Comparison of ENCODE assay signal across 8 cellular contexts in the genomic region with DNA sequence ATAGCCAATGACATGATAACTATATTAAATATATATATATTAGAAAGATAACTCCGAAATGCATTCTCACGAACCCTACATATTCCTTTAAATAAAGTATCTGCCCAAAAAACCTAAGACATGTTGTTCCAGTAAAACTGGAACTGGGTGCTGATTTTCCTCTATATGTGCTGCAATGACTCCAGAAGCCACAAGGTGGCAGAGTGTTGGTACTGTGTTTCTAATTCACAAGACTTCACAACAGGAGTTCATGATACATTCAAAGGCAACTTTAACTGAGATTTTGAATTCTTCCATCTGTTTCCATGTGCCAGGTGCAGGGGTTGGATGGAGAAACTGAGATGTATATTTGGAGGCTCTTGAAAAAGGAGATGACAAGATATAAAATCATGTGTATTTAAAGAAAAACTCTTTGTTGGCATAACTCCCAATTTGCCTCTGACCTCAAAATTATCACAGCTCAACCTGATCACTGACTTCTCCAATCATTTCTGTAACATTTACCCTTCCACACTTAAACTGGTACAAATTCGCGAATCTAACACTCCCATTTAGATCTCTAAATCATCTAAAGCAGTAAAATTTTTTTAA.
DNase-seq lines count a peak whose midpoint lies in the region; ATAC-seq and TF ChIP-seq lines count a peak whose summit lies in the region.

No MANE protein-coding gene starts in this region.

- H3K4me3 ChIP-seq in heart right ventricle (no peak overlapping the region), psoas muscle (no peak overlapping the region)

- no peaks in the 10 kb centered on the region for H3K27me3 Mint-ChIP-seq in WTC11 (ENCODE audit: low read depth)

- H3K27ac ChIP-seq in heart right ventricle, result no peak overlapping the region
- no peak overlapping the region for H3K27ac ChIP-seq in psoas muscle

- intact Hi-C loops in heart right ventricle (cut with DNase I) (loop anchor here in 5 of 10 donors (5.0 to 10.0 kb wide), 4 partner anchors 140 to 550 kb away; no protein-coding TSS in a partner anchor), Right ventricle myocardium superior (cut with DNase I) (no loop called here), psoas muscle (cut with DNase I) (loop anchor here in 1 of 2 donors (5.0 to 10.0 kb wide), 3 partner anchors 140 to 330 kb away; no protein-coding TSS in a partner anchor)

- H3K4me1 Mint-ChIP-seq in WTC11, result 0 out of 2 replicates have a peak, but pooled peaks cover 5% of the 10 kb centered on the region

- no peak overlapping the region for H3K27ac Mint-ChIP-seq in WTC11

- CTCF ChIA-PET in WTC11 (lab: Charles Lee), result interaction anchor here (0.6 to 2.4 kb wide), 19 partner anchors 10 to 557 kb away, joined by 3 to 22 read pairs (median 3); no protein-coding TSS in a partner anchor

- POLR2A ChIA-PET in WTC11 (lab: Charles Lee), result interaction anchor here (0.6 kb wide), 1 partner anchor 79 kb away, joined by 3 read pairs; no protein-coding TSS in a partner anchor

- DNase-seq in heart right ventricle (peak in 1 of 2 donors; percentile 28), Right ventricle myocardium superior (no peak), LoVo (ENCODE audit: low spot score) (peak; percentile 54), WTC11 (ENCODE audit: low spot score) (peak; percentile 56), glomerular endothelial cell (ENCODE audit: extremely low read depth, low read depth, low spot score) (peak; percentile 5), psoas muscle (peak in 1 of 2 donors; percentile 16)

- no peaks in the 10 kb centered on the region for H3K9me3 Mint-ChIP-seq in WTC11

- H3K4me1 ChIP-seq in heart right ventricle (no peaks in the 10 kb centered on the region), psoas muscle (no peaks in the 10 kb centered on the region)

- H3K27me3 ChIP-seq in heart right ventricle (no peaks in the 10 kb centered on the region), psoas muscle (ENCODE audit: insufficient read depth in 3 of 3, low read length in 2 of 3) (no peaks in the 10 kb centered on the region)

- H3K36me3 ChIP-seq in heart right ventricle (no peaks in the 10 kb centered on the region), psoas muscle (ENCODE audit: insufficient read depth in 1 of 2, low read depth in 1 of 2) (no peaks in the 10 kb centered on the region)

- H3K36me3 Mint-ChIP-seq in WTC11, result no peaks in the 10 kb centered on the region

- TF ChIP-seq CTCF in heart right ventricle (IDR thresholded peaks at IDR 0.05) (peak; percentile 54 to 84 (median 80)), WTC11 (IDR thresholded peaks at IDR 0.05) (peak; percentile 60; the same call in 1 of the 2 replicates), psoas muscle (IDR thresholded peaks at IDR 0.05) (peak; percentile 70)

- no peak overlapping the region for H3K4me3 Mint-ChIP-seq in WTC11

- H3K9me3 ChIP-seq in heart right ventricle (no peaks in the 10 kb centered on the region), psoas muscle (no peaks in the 10 kb centered on the region)

- peak in 1 of 8 donors; percentile 33 for ATAC-seq in heart right ventricle
- no peak for ATAC-seq in Right ventricle myocardium superior (ENCODE audit: poor library complexity)
- ATAC-seq in GM21528 (IDR thresholded peaks at IDR 0.05; ENCODE audit: low FRiP score, unreplicated experiment), result peak; percentile 70
- peak; percentile 44; the same call in 1 of the 2 replicates for ATAC-seq in WTC11
- ATAC-seq in psoas muscle, result no peak
- no peak for ATAC-seq in esophagus mucosa

- WGBS in heart right ventricle, 2 donors, result 14 to 24% methylated on average over 4 of the region's 4 CpGs
- WGBS in psoas muscle, 3 donors, result 26 to 37% (median 33%) methylated on average over 4 of the region's 4 CpGs

TF ChIP-seq in WTC11, 78 proteins besides CTCF, POLR2A, EP300 and RAD21 (continues in another document):
- TF ChIP-seq ZNF317 (CRISPR knock-in tag; IDR thresholded peaks at IDR 0.05; ENCODE audit: borderline replicate concordance, low read depth), result no peak
- no peak for TF ChIP-seq NFYB (CRISPR knock-in tag; conservative IDR thresholded peaks at IDR 0.05; ENCODE audit: low read depth)
- TF ChIP-seq RELA (CRISPR knock-in tag; IDR thresholded peaks at IDR 0.05; ENCODE audit: borderline replicate concordance), result no peak
- TF ChIP-seq GRHL2 (CRISPR knock-in tag; IDR thresholded peaks at IDR 0.05; ENCODE audit: insufficient replicate concordance, severe bottlenecking), result no peak
- TF ChIP-seq ZNF423 (CRISPR knock-in tag; IDR thresholded peaks at IDR 0.05), result no peak
- TF ChIP-seq, protein P1, sequence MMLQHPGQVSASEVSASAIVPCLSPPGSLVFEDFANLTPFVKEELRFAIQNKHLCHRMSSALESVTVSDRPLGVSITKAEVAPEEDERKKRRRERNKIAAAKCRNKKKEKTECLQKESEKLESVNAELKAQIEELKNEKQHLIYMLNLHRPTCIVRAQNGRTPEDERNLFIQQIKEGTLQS (CRISPR knock-in tag; conservative IDR thresholded peaks at IDR 0.05), result no peak
- TF ChIP-seq NR2C2 (CRISPR knock-in tag; IDR thresholded peaks at IDR 0.05), result no peak
- no peak for TF ChIP-seq ZNF671 (CRISPR knock-in tag; IDR thresholded peaks at IDR 0.05)
- no peak for TF ChIP-seq GABPB1 (CRISPR knock-in tag; IDR thresholded peaks at IDR 0.05)
- TF ChIP-seq, protein P2, sequence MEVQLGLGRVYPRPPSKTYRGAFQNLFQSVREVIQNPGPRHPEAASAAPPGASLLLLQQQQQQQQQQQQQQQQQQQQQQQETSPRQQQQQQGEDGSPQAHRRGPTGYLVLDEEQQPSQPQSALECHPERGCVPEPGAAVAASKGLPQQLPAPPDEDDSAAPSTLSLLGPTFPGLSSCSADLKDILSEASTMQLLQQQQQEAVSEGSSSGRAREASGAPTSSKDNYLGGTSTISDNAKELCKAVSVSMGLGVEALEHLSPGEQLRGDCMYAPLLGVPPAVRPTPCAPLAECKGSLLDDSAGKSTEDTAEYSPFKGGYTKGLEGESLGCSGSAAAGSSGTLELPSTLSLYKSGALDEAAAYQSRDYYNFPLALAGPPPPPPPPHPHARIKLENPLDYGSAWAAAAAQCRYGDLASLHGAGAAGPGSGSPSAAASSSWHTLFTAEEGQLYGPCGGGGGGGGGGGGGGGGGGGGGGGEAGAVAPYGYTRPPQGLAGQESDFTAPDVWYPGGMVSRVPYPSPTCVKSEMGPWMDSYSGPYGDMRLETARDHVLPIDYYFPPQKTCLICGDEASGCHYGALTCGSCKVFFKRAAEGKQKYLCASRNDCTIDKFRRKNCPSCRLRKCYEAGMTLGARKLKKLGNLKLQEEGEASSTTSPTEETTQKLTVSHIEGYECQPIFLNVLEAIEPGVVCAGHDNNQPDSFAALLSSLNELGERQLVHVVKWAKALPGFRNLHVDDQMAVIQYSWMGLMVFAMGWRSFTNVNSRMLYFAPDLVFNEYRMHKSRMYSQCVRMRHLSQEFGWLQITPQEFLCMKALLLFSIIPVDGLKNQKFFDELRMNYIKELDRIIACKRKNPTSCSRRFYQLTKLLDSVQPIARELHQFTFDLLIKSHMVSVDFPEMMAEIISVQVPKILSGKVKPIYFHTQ (CRISPR knock-in tag; IDR thresholded peaks at IDR 0.05), result no peak
- TF ChIP-seq, protein P3, sequence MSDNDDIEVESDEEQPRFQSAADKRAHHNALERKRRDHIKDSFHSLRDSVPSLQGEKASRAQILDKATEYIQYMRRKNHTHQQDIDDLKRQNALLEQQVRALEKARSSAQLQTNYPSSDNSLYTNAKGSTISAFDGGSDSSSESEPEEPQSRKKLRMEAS (CRISPR knock-in tag; IDR thresholded peaks at IDR 0.05), result no peak
- no peak for TF ChIP-seq FOXP1 (CRISPR knock-in tag; IDR thresholded peaks at IDR 0.05; ENCODE audit: borderline replicate concordance)
- TF ChIP-seq SMAD4 (CRISPR knock-in tag; IDR thresholded peaks at IDR 0.05), result no peak
- TF ChIP-seq, protein P4, sequence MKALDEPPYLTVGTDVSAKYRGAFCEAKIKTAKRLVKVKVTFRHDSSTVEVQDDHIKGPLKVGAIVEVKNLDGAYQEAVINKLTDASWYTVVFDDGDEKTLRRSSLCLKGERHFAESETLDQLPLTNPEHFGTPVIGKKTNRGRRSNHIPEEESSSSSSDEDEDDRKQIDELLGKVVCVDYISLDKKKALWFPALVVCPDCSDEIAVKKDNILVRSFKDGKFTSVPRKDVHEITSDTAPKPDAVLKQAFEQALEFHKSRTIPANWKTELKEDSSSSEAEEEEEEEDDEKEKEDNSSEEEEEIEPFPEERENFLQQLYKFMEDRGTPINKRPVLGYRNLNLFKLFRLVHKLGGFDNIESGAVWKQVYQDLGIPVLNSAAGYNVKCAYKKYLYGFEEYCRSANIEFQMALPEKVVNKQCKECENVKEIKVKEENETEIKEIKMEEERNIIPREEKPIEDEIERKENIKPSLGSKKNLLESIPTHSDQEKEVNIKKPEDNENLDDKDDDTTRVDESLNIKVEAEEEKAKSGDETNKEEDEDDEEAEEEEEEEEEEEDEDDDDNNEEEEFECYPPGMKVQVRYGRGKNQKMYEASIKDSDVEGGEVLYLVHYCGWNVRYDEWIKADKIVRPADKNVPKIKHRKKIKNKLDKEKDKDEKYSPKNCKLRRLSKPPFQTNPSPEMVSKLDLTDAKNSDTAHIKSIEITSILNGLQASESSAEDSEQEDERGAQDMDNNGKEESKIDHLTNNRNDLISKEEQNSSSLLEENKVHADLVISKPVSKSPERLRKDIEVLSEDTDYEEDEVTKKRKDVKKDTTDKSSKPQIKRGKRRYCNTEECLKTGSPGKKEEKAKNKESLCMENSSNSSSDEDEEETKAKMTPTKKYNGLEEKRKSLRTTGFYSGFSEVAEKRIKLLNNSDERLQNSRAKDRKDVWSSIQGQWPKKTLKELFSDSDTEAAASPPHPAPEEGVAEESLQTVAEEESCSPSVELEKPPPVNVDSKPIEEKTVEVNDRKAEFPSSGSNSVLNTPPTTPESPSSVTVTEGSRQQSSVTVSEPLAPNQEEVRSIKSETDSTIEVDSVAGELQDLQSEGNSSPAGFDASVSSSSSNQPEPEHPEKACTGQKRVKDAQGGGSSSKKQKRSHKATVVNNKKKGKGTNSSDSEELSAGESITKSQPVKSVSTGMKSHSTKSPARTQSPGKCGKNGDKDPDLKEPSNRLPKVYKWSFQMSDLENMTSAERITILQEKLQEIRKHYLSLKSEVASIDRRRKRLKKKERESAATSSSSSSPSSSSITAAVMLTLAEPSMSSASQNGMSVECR (CRISPR knock-in tag; IDR thresholded peaks at IDR 0.05; ENCODE audit: borderline replicate concordance), result no peak

Comparison
In these comparisons a context has a peak if more than half of its experiments do, and no peak if none do; other contexts are left out.
1. ATAC-seq: peak in GM21528 (single experiment) and WTC11 (single experiment); none in Right ventricle myocardium superior (single experiment), psoas muscle (0 of 4) and esophagus mucosa (single experiment).
2. Peak in every context shown above with its lines, with median percentiles within 50 percentile points of each other: CTCF ChIP-seq.